Comparison of ENCODE assay signal across 9 cellular contexts in genomic region chr19:48812094-48812929, GRCh38. TPM values are rescaled to one million over a fixed set of nuclear protein-coding genes. Genes with fewer than 3 reads are reported as not detected.
DNase-seq lines count a peak whose midpoint lies in the region; ATAC-seq and TF ChIP-seq lines count a peak whose summit lies in the region.
"Had no signal": no experiment of that assay in that cellular context is flagged by ENCODE, and none has a peak within 500 bp of the region (broad histone marks: within the 10 kb centered on the region; RNA-seq: fewer than 3 reads in every experiment).

No MANE protein-coding gene starts in this region.

- H3K4me2 ChIP-seq in SK-N-SH, result peak overlapping the region; percentile 70

- peaks cover 4% of the 10 kb centered on the region for H3F3A ChIP-seq in SK-N-SH (replicated peaks; ENCODE audit: insufficient read depth)

- no peaks in the 10 kb centered on the region for H3K36me3 ChIP-seq in SK-N-SH (replicated peaks in 1 of 2; ENCODE audit: control insufficient read depth in 1 of 2, insufficient read depth in 2 of 2, low read length in 1 of 2)
- H3K36me3 ChIP-seq in heart right ventricle, result peaks cover 0 to 6% (median 0%) of the 10 kb centered on the region in 9 donors
- no peaks in the 10 kb centered on the region for H3K36me3 ChIP-seq in vagina

- H3K9me2 ChIP-seq in SK-N-SH, result no peaks in the 10 kb centered on the region

- TF ChIP-seq POLR2A in GM19193 (IDR thresholded peaks at IDR 0.05; ENCODE audit: extremely low read depth, insufficient read depth, insufficient read length) (peak; percentile 35), vagina (IDR thresholded peaks at IDR 0.05) (peak in 1 of 2 donors; percentile 75)

- intact Hi-C loops in heart right ventricle (cut with DNase I), result no loop called here
- intact Hi-C loops in posterior cingulate gyrus (cut with DNase I), result no loop called here
- intact Hi-C loops in vagina (cut with DNase I), result no loop called here

- no peak for TF ChIP-seq RAD21 in SK-N-SH (IDR thresholded peaks at IDR 0.05; ENCODE audit: low read length)

- POLR2A ChIA-PET in AG04449 (lab: Yijun Ruan, JAX), result interaction anchor here (0.8 to 0.9 kb wide), 2 partner anchors 62 to 154 kb away, joined by 3 read pairs; no protein-coding TSS in a partner anchor
- POLR2A ChIA-PET in SK-N-SH (lab: Yijun Ruan, JAX), result interaction anchor here (0.5 to 2.3 kb wide), 3 partner anchors 17 to 18 kb away, joined by 3 to 10 read pairs (median 4); no protein-coding TSS in a partner anchor

- no peaks in the 10 kb centered on the region for H3K79me2 ChIP-seq in SK-N-SH (ENCODE audit: insufficient read depth)

- H3K4me3 ChIP-seq in AG04449 (ENCODE audit: low read depth, low read length), result peak overlapping the region; percentile 72
- peak overlapping the region; percentile 48 to 59 for H3K4me3 ChIP-seq in SK-N-SH (ENCODE audit: low read depth in 2 of 2, low read length in 1 of 2)
- peak overlapping the region; percentile 27 to 86 (median 65) for H3K4me3 ChIP-seq in heart right ventricle
- peak overlapping the region; percentile 61 to 76 for H3K4me3 ChIP-seq in vagina

- no peak for DNase-seq in AG04449 (ENCODE audit: low read depth, low spot score)
- peak; percentile 56 for DNase-seq in M059J (ENCODE audit: low read depth)
- DNase-seq in SK-N-SH, result peak; percentile 97
- peak; percentile 62 for DNase-seq in amniotic epithelial cell (ENCODE audit: low read depth)
- DNase-seq in heart right ventricle, result peak; percentile 90 to 93
- peak; percentile 59 to 96 (median 80) for DNase-seq in posterior cingulate gyrus
- peak in 1 of 2 donors; percentile 96 for DNase-seq in vagina (ENCODE audit: extremely low spot score in 2 of 2)

- TF ChIP-seq EP300 in SK-N-SH (IDR thresholded peaks at IDR 0.05; ENCODE audit: borderline replicate concordance in 1 of 2, low read depth in 1 of 2, low read length in 1 of 2), result no peak

- H3K9ac ChIP-seq in SK-N-SH, result no peak overlapping the region

- CTCF ChIA-PET in AG04449 (lab: Yijun Ruan, JAX) (interaction anchor here (0.6 to 11.5 kb wide), 6 partner anchors 11 to 188 kb away, joined by 3 to 84 read pairs (median 4); partner anchors contain the start of gene HSD17B14), SK-N-SH (lab: Yijun Ruan, JAX) (interaction anchor here (0.6 to 4.7 kb wide), 12 partner anchors 9 to 185 kb away, joined by 3 to 27 read pairs (median 4); partner anchors contain the start of genes CA11, HSD17B14 and RUVBL2)

- TF ChIP-seq CTCF in AG04449 (IDR thresholded peaks at IDR 0.05; ENCODE audit: insufficient read depth, low read length, missing control alignments) (no peak), SK-N-SH (IDR thresholded peaks at IDR 0.05) (no peak), heart right ventricle (IDR thresholded peaks at IDR 0.05) (no peak), vagina (IDR thresholded peaks at IDR 0.05) (no peak)

- peak overlapping the region; percentile 78; the same call in 1 of the 2 replicates for H2AFZ ChIP-seq in SK-N-SH (ENCODE audit: low read depth)

- H3K9me3 ChIP-seq in SK-N-SH (no peaks in the 10 kb centered on the region), heart right ventricle (no peaks in the 10 kb centered on the region), vagina (no peaks in the 10 kb centered on the region)

- peak overlapping the region in 1 of 2 experiments; percentile 53; a peak in 2 of 4 replicates for H3K27ac ChIP-seq in SK-N-SH (ENCODE audit: low read depth in 2 of 2, low read length in 1 of 2)
- peak overlapping the region; percentile 63 to 94 (median 88) for H3K27ac ChIP-seq in heart right ventricle
- peak overlapping the region; percentile 94 for H3K27ac ChIP-seq in vagina

- ATAC-seq in heart right ventricle, result peak; percentile 88 to 94 (median 92)

- H4K20me1 ChIP-seq in SK-N-SH (ENCODE audit: insufficient read depth), result no peaks in the 10 kb centered on the region

- 24% methylated on average over 26 of the region's 39 CpGs for WGBS in SK-N-SH (ENCODE audit: low lambda C conversion rate)
- 6 to 8% methylated on average over 39 of the region's 39 CpGs for WGBS in heart right ventricle, 2 donors

- H3K27me3 ChIP-seq in SK-N-SH (ENCODE audit: insufficient read depth), result no peaks in the 10 kb centered on the region
- no peaks in the 10 kb centered on the region for H3K27me3 ChIP-seq in heart right ventricle
- H3K27me3 ChIP-seq in vagina, result no peaks in the 10 kb centered on the region

- H3K4me1 ChIP-seq in SK-N-SH (ENCODE audit: control insufficient read depth in 1 of 2, insufficient read depth in 2 of 2, low read depth in 1 of 2, low read length in 1 of 2) (peaks cover 0 to 12% of the 10 kb centered on the region in 2 experiments; a peak in 2 of 4 replicates), heart right ventricle (peaks cover 5 to 38% (median 22%) of the 10 kb centered on the region in 9 donors), vagina (peaks cover 43% of the 10 kb centered on the region)

TF ChIP-seq in SK-N-SH, 30 proteins besides CTCF, POLR2A, EP300 and RAD21 (continues in another document):
- peak; percentile 32; the same call in 1 of the 2 replicates for TF ChIP-seq POLR2AphosphoS5 (IDR thresholded peaks at IDR 0.05; ENCODE audit: low read depth, low read length)
- TF ChIP-seq ZBTB33 (IDR thresholded peaks at IDR 0.05; ENCODE audit: borderline replicate concordance, low read depth), result no peak
- no peak for TF ChIP-seq TAF1 (IDR thresholded peaks at IDR 0.05; ENCODE audit: borderline replicate concordance, low read depth, low read length)
- TF ChIP-seq PBX3 (IDR thresholded peaks at IDR 0.05), result peak; percentile 37
- no peak for TF ChIP-seq YY1 (IDR thresholded peaks at IDR 0.05; ENCODE audit: low read depth)
- 0 out of 2 replicates have a peak, but pooled peaks have one; percentile 51 for TF ChIP-seq SIN3A (IDR thresholded peaks at IDR 0.05; ENCODE audit: borderline replicate concordance, low read depth, low read length)
- TF ChIP-seq MXI1 (IDR thresholded peaks at IDR 0.05; ENCODE audit: low read depth, low read length), result peak; percentile 42

RNA-seq across cellular contexts. Expression of gene BCAT2, which starts 1.5 kb away (rescaled TPM):
- 41.0 and 54.0 TPM in 2 replicates for total RNA-seq in M059J (2014; rRNA removed; shearing (Covaris generic))
- polyA plus RNA-seq in SK-N-SH (2012; rRNA removed), result 70.6 and 71.6 TPM in 2 replicates
- 28.7 and 41.1 TPM in 2 replicates for polyA plus RNA-seq in SK-N-SH (2012; cell fraction: cytosol; rRNA removed)
- polyA plus RNA-seq in SK-N-SH (2012; cell fraction: nucleus; rRNA removed), result 134 and 143 TPM in 2 replicates
- total RNA-seq in heart right ventricle, result 10 to 100 TPM; 49.9 to 77.8 (median 65.2) TPM
- 10 to 100 TPM; 43.7 to 96.7 TPM for polyA plus RNA-seq in heart right ventricle
- total RNA-seq in vagina, result 41.5 TPM

RNA-seq across cellular contexts. Expression of gene HSD17B14, which starts 24.0 kb away (rescaled TPM):
- total RNA-seq in M059J (2014; rRNA removed; shearing (Covaris generic)), result 20.9 and 22.7 TPM in 2 replicates
- polyA plus RNA-seq in SK-N-SH (2012; rRNA removed) (27.9 and 29.7 TPM in 2 replicates), heart right ventricle (1 to 10 TPM; 2.4 to 2.7 TPM)
- 15.9 and 18.2 TPM in 2 replicates for polyA plus RNA-seq in SK-N-SH (2012; cell fraction: cytosol; rRNA removed)
- 48.3 and 48.4 TPM in 2 replicates for polyA plus RNA-seq in SK-N-SH (2012; cell fraction: nucleus; rRNA removed)
- total RNA-seq in heart right ventricle (1 to 10 TPM; 1.1 to 5.3 (median 3.1) TPM), vagina (19.2 TPM)

RNA-seq across cellular contexts. Expression of gene PLEKHA4, which starts 56.1 kb away (rescaled TPM):
- total RNA-seq in M059J (2014; rRNA removed; shearing (Covaris generic)), result 4.3 and 5.0 TPM in 2 replicates
- polyA plus RNA-seq in SK-N-SH (2012; rRNA removed), result 4.7 and 5.6 TPM in 2 replicates
- 2.6 and 3.4 TPM in 2 replicates for polyA plus RNA-seq in SK-N-SH (2012; cell fraction: cytosol; rRNA removed)
- 9.9 and 18.4 TPM in 2 replicates for polyA plus RNA-seq in SK-N-SH (2012; cell fraction: nucleus; rRNA removed)
- 10 to 100 TPM; 18.5 to 70.6 (median 25.1) TPM for total RNA-seq in heart right ventricle
- polyA plus RNA-seq in heart right ventricle, result 10 to 100 TPM; 29.3 to 29.5 TPM
- total RNA-seq in vagina, result 37.1 TPM

RNA-seq across cellular contexts. Expression of gene FGF21, which starts 57.0 kb away (rescaled TPM):
- total RNA-seq in M059J (2014; rRNA removed; shearing (Covaris generic)), result 0.37 TPM in 1 of 2 replicates, not detected in the other
- polyA plus RNA-seq in SK-N-SH (2012; rRNA removed) (not detected in 2 replicates), heart right ventricle (not detected)
- polyA plus RNA-seq in SK-N-SH (2012; cell fraction: cytosol; rRNA removed), result not detected in 2 replicates
- polyA plus RNA-seq in SK-N-SH (2012; cell fraction: nucleus; rRNA removed), result not detected in 2 replicates
- total RNA-seq in heart right ventricle (not detected), vagina (not detected)
- total RNA-seq: subcutaneous adipose tissue had no signal

RNA-seq across cellular contexts. Expression of gene FUT1, which starts 59.9 kb away (rescaled TPM):
- total RNA-seq in M059J (2014; rRNA removed; shearing (Covaris generic)), result 0.15 and 0.79 TPM in 2 replicates
- polyA plus RNA-seq in SK-N-SH (2012; rRNA removed) (0.03 and 0.08 TPM in 2 replicates), heart right ventricle (1 to 10 TPM; 2.2 to 5.4 TPM)
- 0.07 and 0.12 TPM in 2 replicates for polyA plus RNA-seq in SK-N-SH (2012; cell fraction: cytosol; rRNA removed)
- polyA plus RNA-seq in SK-N-SH (2012; cell fraction: nucleus; rRNA removed), result 0.04 and 0.07 TPM in 2 replicates
- total RNA-seq in heart right ventricle (1 to 10 TPM; 1.8 to 5.7 (median 2.7) TPM), vagina (6.4 TPM)
